In genomic region chr2:196318517-196319377, GRCh38 we compare ENCODE assay signal across 17 cellular contexts.
"Had no signal": no experiment of that assay in that cellular context is flagged by ENCODE, and none has a peak within 500 bp of the region (broad histone marks: within the 10 kb centered on the region; RNA-seq: fewer than 3 reads in every experiment).

No MANE protein-coding gene starts in this region.

- ATAC-seq: gastroesophageal sphincter, T-helper 17 cell had no signal

- H3K27me3 ChIP-seq: ascending aorta, esophagus muscularis mucosa, gastroesophageal sphincter, sigmoid colon had no signal

- H3K27ac Mint-ChIP-seq: T-helper 17 cell had no signal

- DNase-seq: activated CD4-positive, alpha-beta T cell treated with anti-CD3 and anti-CD28 coated beads for 1 hour; activated CD8-positive, alpha-beta memory T cell treated with anti-CD3 and anti-CD28 coated beads for 24 hours; activated CD8-positive, alpha-beta memory T cell treated with anti-CD3 and anti-CD28 coated beads, Interleukin-2, amount 50 U/mL, for 48 hours; activated effector memory CD4-positive, alpha-beta T cell treated with Interleukin-2 at 50 U/mL for 16 hours; activated naive CD4-positive, alpha-beta T cell treated with anti-CD3 and anti-CD28 coated beads, Interleukin-2, amount 50 U/mL, for 16 hours; activated T-cell treated with anti-CD3 and anti-CD28 coated beads, Interleukin-2, amount 50 U/mL, for 48 hours; lower lobe of right lung; sigmoid colon; stimulated activated CD4-positive, alpha-beta T cell treated with anti-CD3 and anti-CD28 coated beads, Interleukin-4, amount 100 ng/mL, for 4 hours; stimulated activated naive CD4-positive, alpha-beta T cell; T-helper 17 cell had no signal

- H3K36me3 ChIP-seq: ascending aorta, gastroesophageal sphincter, lower lobe of right lung, sigmoid colon had no signal

- H3K4me1 Mint-ChIP-seq: T-helper 17 cell had no signal

- H3K4me1 ChIP-seq: lower lobe of right lung, sigmoid colon had no signal

- H3K27ac ChIP-seq: ascending aorta, coronary artery, esophagus muscularis mucosa, gastroesophageal sphincter, lower lobe of right lung, sigmoid colon, VCaP had no signal

- H3K9me3 ChIP-seq: ascending aorta, esophagus muscularis mucosa, gastroesophageal sphincter, lower lobe of right lung, sigmoid colon had no signal

- H3K4me3 ChIP-seq: ascending aorta, coronary artery, esophagus muscularis mucosa, gastroesophageal sphincter, lower lobe of right lung, sigmoid colon had no signal

- H3K9me3 Mint-ChIP-seq: neural crest cell had no signal

- H3K4me3 Mint-ChIP-seq: neural crest cell, T-helper 17 cell had no signal
